In genomic region chr9:35618854-35619799, GRCh38 we compare ENCODE assay signal across 8 cellular contexts. TPM values are rescaled to one million over a fixed set of nuclear protein-coding genes. Genes with fewer than 3 reads are reported as not detected.
DNase-seq lines count a peak whose midpoint lies in the region; ATAC-seq, FAIRE-seq and TF ChIP-seq lines count a peak whose summit lies in the region.

No MANE protein-coding gene starts in this region.

- BruUV-seq in Calu3 (replicated peaks; lab: Mats Ljungman, UMichigan) = no TSS peak

- H3K36me3 Mint-ChIP-seq in Calu3 (ENCODE audit: insufficient read depth, unreplicated experiment) = no peaks in the 10 kb centered on the region

- H3K9me3 Mint-ChIP-seq in Calu3 (ENCODE audit: low read depth, unreplicated experiment) = no peaks in the 10 kb centered on the region

- no peaks in the 10 kb centered on the region for H3K4me1 Mint-ChIP-seq in Calu3 (ENCODE audit: low read depth, unreplicated experiment)

- no peak overlapping the region for H3K27ac Mint-ChIP-seq in Calu3 (ENCODE audit: unreplicated experiment)

- H3K27me3 Mint-ChIP-seq in Calu3 (ENCODE audit: unreplicated experiment) = peaks cover 62% of the 10 kb centered on the region

- TF ChIP-seq CTCF in Calu3 (IDR thresholded peaks at IDR 0.05; ENCODE audit: unreplicated experiment) = no peak

- H3K4me3 Mint-ChIP-seq in Calu3 (ENCODE audit: low read depth, unreplicated experiment) = no peak overlapping the region

- intact Hi-C loops in Calu3 (cut with micrococcal nuclease; ENCODE audit: unreplicated experiment) = no loop called here

- no peak for FAIRE-seq in RCC 7860 (lab: Jason Lieb, UNC)

- peak; percentile 36 for ATAC-seq in HG03439 (IDR thresholded peaks at IDR 0.05; ENCODE audit: unreplicated experiment)

- CTCF ChIA-PET in Calu3 (lab: Charles Lee) = no interaction called here

- DNase-seq in stimulated activated CD4-positive, alpha-beta T cell treated with anti-CD3 and anti-CD28 coated beads, Interleukin-15, amount 100 ng/mL, for 24 hours = peak; percentile 56
- DNase-seq in stimulated activated CD4-positive, alpha-beta T cell treated with anti-CD3 and anti-CD28 coated beads, Interleukin-4, amount 100 ng/mL, for 1 hour = no peak
- peak; percentile 68 to 72 for DNase-seq in activated T-cell treated with anti-CD3 and anti-CD28 coated beads, Interleukin-2, amount 50 U/mL, for 48 hours
- DNase-seq in stimulated activated CD8-positive, alpha-beta memory T cell treated with anti-CD3 and anti-CD28 coated beads, Interleukin-2, amount 100 ng/mL, for 48 hours (ENCODE audit: low read depth in 2 of 2) = peak; percentile 31 to 48
- DNase-seq in RCC 7860 (ENCODE audit: low spot score) (no peak), Calu3 (no peak)
- no peak for DNase-seq in effector CD4-positive, alpha-beta T cell

RNA-seq across cellular contexts. Expression of gene CD72, which starts 0.9 kb away (rescaled TPM):
- total RNA-seq in Calu3 (2022) = 0.38 and 0.73 TPM in 2 replicates

RNA-seq across cellular contexts. Expression of gene TESK1, which starts 14.1 kb away (rescaled TPM):
- 20.9 and 24.6 TPM in 2 replicates for total RNA-seq in Calu3 (2022)

RNA-seq across cellular contexts. Expression of gene SIT1, which starts 31.6 kb away (rescaled TPM):
- not detected in 2 replicates for total RNA-seq in Calu3 (2022)

RNA-seq across cellular contexts. Expression of gene RMRP, which starts 38.7 kb away (rescaled TPM):
- 8,471 and 11,520 TPM in 2 replicates for total RNA-seq in Calu3 (2022)

RNA-seq across cellular contexts. Expression of gene CCDC107, which starts 39.0 kb away (rescaled TPM):
- total RNA-seq in Calu3 (2022) = 7.9 and 8.0 TPM in 2 replicates

Comparison
In these comparisons a context has a peak if more than half of its experiments do, and no peak if none do; other contexts are left out.
1. DNase-seq: peak in stimulated activated CD4-positive, alpha-beta T cell treated with anti-CD3 and anti-CD28 coated beads, Interleukin-15, amount 100 ng/mL, for 24 hours (single experiment), activated T-cell treated with anti-CD3 and anti-CD28 coated beads, Interleukin-2, amount 50 U/mL, for 48 hours (2 of 2) and stimulated activated CD8-positive, alpha-beta memory T cell treated with anti-CD3 and anti-CD28 coated beads, Interleukin-2, amount 100 ng/mL, for 48 hours (2 of 2); none in stimulated activated CD4-positive, alpha-beta T cell treated with anti-CD3 and anti-CD28 coated beads, Interleukin-4, amount 100 ng/mL, for 1 hour (single experiment), RCC 7860 (single experiment), Calu3 (single experiment) and effector CD4-positive, alpha-beta T cell (single experiment).